7 cellular contexts compared by ENCODE assay signal in the genomic region with DNA sequence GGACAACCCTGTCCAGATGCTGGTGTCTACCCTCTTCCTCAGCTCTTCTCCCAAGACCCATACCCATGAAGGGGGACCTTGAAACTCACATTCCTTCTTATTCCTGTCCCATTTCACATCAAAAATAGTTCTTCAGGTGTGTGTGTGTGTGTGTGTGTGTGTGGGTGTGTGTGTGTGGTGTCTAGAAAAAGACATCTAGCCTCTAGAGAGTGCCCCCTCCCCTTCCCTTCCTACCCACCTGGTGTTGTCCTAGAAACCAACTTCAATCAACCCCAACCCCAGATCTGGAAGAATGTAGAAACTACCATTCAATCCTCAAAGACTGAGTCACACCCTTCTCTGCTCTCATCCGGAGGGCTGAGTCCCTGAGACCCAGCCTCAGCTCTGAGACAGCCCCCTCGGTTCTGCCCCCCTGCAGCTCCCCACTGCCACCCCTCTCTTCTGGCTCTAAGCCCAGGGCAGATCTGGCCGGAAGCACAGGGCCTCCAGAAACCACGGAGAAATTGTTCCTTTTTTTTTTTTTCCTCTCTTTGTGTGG. TPM values are rescaled to one million over a fixed set of nuclear protein-coding genes. Genes with fewer than 3 reads are reported as not detected.
A peak's percentile ranks its signal among the peaks of the same experiment; 100 is the strongest.
DNase-seq lines count a peak whose midpoint lies in the region; ATAC-seq and TF ChIP-seq lines count a peak whose summit lies in the region.

No MANE protein-coding gene starts in this region.

- in situ Hi-C loops in GM23248 (cut with MboI), result no loop called here

- H3K4me1 ChIP-seq in GM23248 (ENCODE audit: insufficient read depth) (peaks cover 26% of the 10 kb centered on the region), PC-9 (replicated peaks; ENCODE audit: insufficient read depth) (peaks cover 42% of the 10 kb centered on the region)

- BruUV-seq in PC-9 (replicated peaks; lab: Mats Ljungman, UMichigan), result no TSS peak

- H3K27me3 ChIP-seq in GM23248 (replicated peaks; ENCODE audit: insufficient read depth) (no peaks in the 10 kb centered on the region), PC-9 (ENCODE audit: insufficient read depth, low read depth) (no peaks in the 10 kb centered on the region)

- H3F3A ChIP-seq in GM23248 (ENCODE audit: insufficient read depth) (no peaks in the 10 kb centered on the region), PC-9 (ENCODE audit: insufficient read depth, low read depth) (peaks cover 56% of the 10 kb centered on the region)

- no peaks in the 10 kb centered on the region for H4K20me1 ChIP-seq in GM23248 (ENCODE audit: insufficient read depth)
- H4K20me1 ChIP-seq in PC-9 (ENCODE audit: insufficient read depth), result peaks cover 10% of the 10 kb centered on the region

- peak; percentile 37 for DNase-seq in GM23248
- DNase-seq in PC-9, result peak; percentile 74 to 79
- DNase-seq in amniotic epithelial cell (ENCODE audit: low read depth), result peak; percentile 46
- DNase-seq in sciatic nerve (ENCODE audit: low spot score), result no peak
- no peak for DNase-seq in left lobe of liver (ENCODE audit: low spot score)

- H3K27ac ChIP-seq in GM23248 (no peak overlapping the region), PC-9 (peak overlapping the region; percentile 88)

- no peak for TF ChIP-seq CTCF in PC-9 (conservative IDR thresholded peaks at IDR 0.05)

- CTCF ChIA-PET in PC-9 (lab: Charles Lee), result interaction anchor here (0.6 to 1.6 kb wide), 5 partner anchors 11 to 109 kb away, joined by 3 to 18 read pairs (median 4); no protein-coding TSS in a partner anchor

- H3K36me3 ChIP-seq in GM23248 (ENCODE audit: low read depth) (no peaks in the 10 kb centered on the region), PC-9 (ENCODE audit: low read depth) (peaks cover 27% of the 10 kb centered on the region)

- H3K9me3 ChIP-seq in GM23248 (ENCODE audit: low read depth), result no peaks in the 10 kb centered on the region
- no peaks in the 10 kb centered on the region for H3K9me3 ChIP-seq in PC-9 (ENCODE audit: insufficient read depth, low read depth)

- 10 to 23% methylated on average over 4 of the region's 4 CpGs for WGBS in GM23248 (ENCODE audit: low coverage in 1 of 2, low lambda C conversion rate in 2 of 2, missing lambda C conversion rate in 2 of 2), 2 experiments

- H3K4me2 ChIP-seq in GM23248 (ENCODE audit: unreplicated experiment) (peak overlapping the region; percentile 31), PC-9 (peak overlapping the region; percentile 83)

- no peak overlapping the region for H3K9ac ChIP-seq in GM23248

- ATAC-seq in sciatic nerve (peak; percentile 40), GM19351 (IDR thresholded peaks at IDR 0.05; ENCODE audit: unreplicated experiment) (no peak), left lobe of liver (no peak)
- ATAC-seq in activated CD4-positive, CD25-positive, alpha-beta regulatory T cell treated with anti-CD3 and anti-CD28 coated beads, Interleukin-2, amount 50 U/mL, for 24 hours, result no peak

- POLR2A ChIA-PET in PC-9 (lab: Charles Lee; ENCODE audit: unreplicated experiment), result interaction anchor here (0.7 to 1.5 kb wide), 3 partner anchors 12 to 322 kb away, joined by 5 to 19 read pairs (median 5); no protein-coding TSS in a partner anchor

- no peak overlapping the region for H2AFZ ChIP-seq in GM23248
- no peak overlapping the region for H2AFZ ChIP-seq in PC-9

- intact Hi-C loops in PC-9 (cut with micrococcal nuclease; ENCODE audit: unreplicated experiment) (loop anchor here (1.0 kb wide), 1 partner anchor 12 kb away; no protein-coding TSS in a partner anchor), sciatic nerve (cut with DNase I) (no loop called here)

- no peaks in the 10 kb centered on the region for H3K9me2 ChIP-seq in GM23248 (ENCODE audit: insufficient read depth)
- no peaks in the 10 kb centered on the region for H3K9me2 ChIP-seq in PC-9 (ENCODE audit: insufficient read depth)

- no peak overlapping the region for H3K4me3 ChIP-seq in GM23248
- H3K4me3 ChIP-seq in PC-9, result peak overlapping the region; percentile 62; the same call in 1 of the 2 replicates

- H3K79me2 ChIP-seq in GM23248 (ENCODE audit: insufficient read depth), result no peaks in the 10 kb centered on the region; the same call in 1 of the 2 replicates
- peaks cover 88% of the 10 kb centered on the region for H3K79me2 ChIP-seq in PC-9 (ENCODE audit: low read depth)

RNA-seq across cellular contexts. Expression of a gene that starts 3.5 kb away (rescaled TPM):
- total RNA-seq in GM23248 (2014; rRNA removed; shearing (Covaris generic)), result 8.7 and 13.7 TPM in 2 replicates
- 9.4 and 11.9 TPM in 2 replicates for polyA plus RNA-seq in GM23248 (2016; fragmentation: Nextera tagmentation; extraction: Ambion mirVana)
- 92.4 and 92.7 TPM in 2 replicates for total RNA-seq in PC-9 (2021)
- total RNA-seq in sciatic nerve, result 3.0 TPM
- total RNA-seq in left lobe of liver, result 0.43 TPM

RNA-seq across cellular contexts. Expression of a gene that starts 22.5 kb away (rescaled TPM):
- 11.5 and 13.0 TPM in 2 replicates for total RNA-seq in GM23248 (2014; rRNA removed; shearing (Covaris generic))
- 23.2 and 25.7 TPM in 2 replicates for polyA plus RNA-seq in GM23248 (2016; fragmentation: Nextera tagmentation; extraction: Ambion mirVana)
- 76.8 and 84.1 TPM in 2 replicates for total RNA-seq in PC-9 (2021)
- 41.1 TPM for total RNA-seq in sciatic nerve
- 13.2 TPM for total RNA-seq in left lobe of liver

RNA-seq across cellular contexts. Expression of a gene that starts 25.0 kb away (rescaled TPM):
- 0.32 and 0.76 TPM in 2 replicates for total RNA-seq in GM23248 (2014; rRNA removed; shearing (Covaris generic))
- polyA plus RNA-seq in GM23248 (2016; fragmentation: Nextera tagmentation; extraction: Ambion mirVana), result 1.1 and 1.4 TPM in 2 replicates
- 2.6 and 2.9 TPM in 2 replicates for total RNA-seq in PC-9 (2021)
- total RNA-seq in sciatic nerve, result 1.4 TPM
- not detected for total RNA-seq in left lobe of liver

RNA-seq across cellular contexts. Expression of a gene that starts 49.9 kb away (rescaled TPM):
- 12.1 and 14.2 TPM in 2 replicates for total RNA-seq in GM23248 (2014; rRNA removed; shearing (Covaris generic))
- 4.6 and 5.4 TPM in 2 replicates for polyA plus RNA-seq in GM23248 (2016; fragmentation: Nextera tagmentation; extraction: Ambion mirVana)
- total RNA-seq in PC-9 (2021) (14.8 and 15.2 TPM in 2 replicates), sciatic nerve (17.4 TPM), left lobe of liver (2.6 TPM)

Comparison
In these comparisons a context has a peak if more than half of its experiments do, and no peak if none do; other contexts are left out.
1. DNase-seq: peak in GM23248 (single experiment), PC-9 (2 of 2) and amniotic epithelial cell (single experiment); none in sciatic nerve (single experiment) and left lobe of liver (single experiment).